ENCODE assay signal across 1 cellular context in the genomic region with DNA sequence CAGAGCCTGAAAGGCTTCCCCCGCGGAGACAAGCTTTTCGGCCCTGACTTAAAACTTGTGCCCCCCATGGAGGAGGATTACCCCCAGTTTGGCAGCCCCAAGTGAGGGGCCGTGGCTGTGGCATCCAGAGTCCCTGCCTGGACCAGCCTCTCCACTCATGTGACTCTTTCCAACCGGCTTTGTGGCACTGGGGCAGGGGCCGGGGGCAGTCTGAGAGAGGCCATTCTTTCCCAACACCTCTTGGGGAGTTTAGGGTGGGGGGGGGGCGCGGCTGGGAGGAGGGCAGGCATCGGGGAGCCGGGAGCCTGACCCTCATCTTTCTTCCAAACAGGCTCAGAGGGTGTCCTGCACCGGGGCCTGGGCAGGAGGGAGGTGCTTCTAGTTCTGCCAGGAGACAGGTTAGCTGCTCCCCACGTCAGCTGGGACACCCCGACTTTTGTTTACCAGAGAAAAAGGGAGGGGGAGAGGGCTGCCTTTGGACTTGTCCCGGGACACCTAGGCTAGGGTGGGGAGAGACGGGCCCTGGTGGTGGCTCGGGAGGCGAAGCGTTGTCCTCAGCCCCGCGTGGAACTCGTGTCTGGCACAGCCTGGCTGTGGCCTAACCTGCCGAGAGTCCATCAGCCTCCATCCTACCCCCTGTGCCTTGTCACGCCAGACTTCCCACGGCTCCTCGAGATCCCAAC.
TF ChIP-seq lines count a peak whose summit lies in the region.

No MANE protein-coding gene starts in this region.

TF ChIP-seq in H1, 55 proteins besides CTCF, POLR2A, EP300 and RAD21:
- TF ChIP-seq EGR1 (IDR thresholded peaks at IDR 0.05; ENCODE audit: borderline replicate concordance, low read depth, low read length), result no peak
- no peak for TF ChIP-seq SP4 (IDR thresholded peaks at IDR 0.05; ENCODE audit: low read length)
- no peak for TF ChIP-seq CBX5 (IDR thresholded peaks at IDR 0.05; ENCODE audit: low read depth, low read length)
- no peak for TF ChIP-seq SIRT6 (IDR thresholded peaks at IDR 0.05; ENCODE audit: low read length)
- no peak for TF ChIP-seq CTBP2 (IDR thresholded peaks at IDR 0.05; ENCODE audit: borderline replicate concordance, insufficient read depth, insufficient read length, low read length)
- no peak for TF ChIP-seq CHD1 (IDR thresholded peaks at IDR 0.05; ENCODE audit: low read depth, low read length)
- TF ChIP-seq RXRA (IDR thresholded peaks at IDR 0.05; ENCODE audit: insufficient read depth, low read depth, low read length), result no peak
- TF ChIP-seq, protein P1, sequence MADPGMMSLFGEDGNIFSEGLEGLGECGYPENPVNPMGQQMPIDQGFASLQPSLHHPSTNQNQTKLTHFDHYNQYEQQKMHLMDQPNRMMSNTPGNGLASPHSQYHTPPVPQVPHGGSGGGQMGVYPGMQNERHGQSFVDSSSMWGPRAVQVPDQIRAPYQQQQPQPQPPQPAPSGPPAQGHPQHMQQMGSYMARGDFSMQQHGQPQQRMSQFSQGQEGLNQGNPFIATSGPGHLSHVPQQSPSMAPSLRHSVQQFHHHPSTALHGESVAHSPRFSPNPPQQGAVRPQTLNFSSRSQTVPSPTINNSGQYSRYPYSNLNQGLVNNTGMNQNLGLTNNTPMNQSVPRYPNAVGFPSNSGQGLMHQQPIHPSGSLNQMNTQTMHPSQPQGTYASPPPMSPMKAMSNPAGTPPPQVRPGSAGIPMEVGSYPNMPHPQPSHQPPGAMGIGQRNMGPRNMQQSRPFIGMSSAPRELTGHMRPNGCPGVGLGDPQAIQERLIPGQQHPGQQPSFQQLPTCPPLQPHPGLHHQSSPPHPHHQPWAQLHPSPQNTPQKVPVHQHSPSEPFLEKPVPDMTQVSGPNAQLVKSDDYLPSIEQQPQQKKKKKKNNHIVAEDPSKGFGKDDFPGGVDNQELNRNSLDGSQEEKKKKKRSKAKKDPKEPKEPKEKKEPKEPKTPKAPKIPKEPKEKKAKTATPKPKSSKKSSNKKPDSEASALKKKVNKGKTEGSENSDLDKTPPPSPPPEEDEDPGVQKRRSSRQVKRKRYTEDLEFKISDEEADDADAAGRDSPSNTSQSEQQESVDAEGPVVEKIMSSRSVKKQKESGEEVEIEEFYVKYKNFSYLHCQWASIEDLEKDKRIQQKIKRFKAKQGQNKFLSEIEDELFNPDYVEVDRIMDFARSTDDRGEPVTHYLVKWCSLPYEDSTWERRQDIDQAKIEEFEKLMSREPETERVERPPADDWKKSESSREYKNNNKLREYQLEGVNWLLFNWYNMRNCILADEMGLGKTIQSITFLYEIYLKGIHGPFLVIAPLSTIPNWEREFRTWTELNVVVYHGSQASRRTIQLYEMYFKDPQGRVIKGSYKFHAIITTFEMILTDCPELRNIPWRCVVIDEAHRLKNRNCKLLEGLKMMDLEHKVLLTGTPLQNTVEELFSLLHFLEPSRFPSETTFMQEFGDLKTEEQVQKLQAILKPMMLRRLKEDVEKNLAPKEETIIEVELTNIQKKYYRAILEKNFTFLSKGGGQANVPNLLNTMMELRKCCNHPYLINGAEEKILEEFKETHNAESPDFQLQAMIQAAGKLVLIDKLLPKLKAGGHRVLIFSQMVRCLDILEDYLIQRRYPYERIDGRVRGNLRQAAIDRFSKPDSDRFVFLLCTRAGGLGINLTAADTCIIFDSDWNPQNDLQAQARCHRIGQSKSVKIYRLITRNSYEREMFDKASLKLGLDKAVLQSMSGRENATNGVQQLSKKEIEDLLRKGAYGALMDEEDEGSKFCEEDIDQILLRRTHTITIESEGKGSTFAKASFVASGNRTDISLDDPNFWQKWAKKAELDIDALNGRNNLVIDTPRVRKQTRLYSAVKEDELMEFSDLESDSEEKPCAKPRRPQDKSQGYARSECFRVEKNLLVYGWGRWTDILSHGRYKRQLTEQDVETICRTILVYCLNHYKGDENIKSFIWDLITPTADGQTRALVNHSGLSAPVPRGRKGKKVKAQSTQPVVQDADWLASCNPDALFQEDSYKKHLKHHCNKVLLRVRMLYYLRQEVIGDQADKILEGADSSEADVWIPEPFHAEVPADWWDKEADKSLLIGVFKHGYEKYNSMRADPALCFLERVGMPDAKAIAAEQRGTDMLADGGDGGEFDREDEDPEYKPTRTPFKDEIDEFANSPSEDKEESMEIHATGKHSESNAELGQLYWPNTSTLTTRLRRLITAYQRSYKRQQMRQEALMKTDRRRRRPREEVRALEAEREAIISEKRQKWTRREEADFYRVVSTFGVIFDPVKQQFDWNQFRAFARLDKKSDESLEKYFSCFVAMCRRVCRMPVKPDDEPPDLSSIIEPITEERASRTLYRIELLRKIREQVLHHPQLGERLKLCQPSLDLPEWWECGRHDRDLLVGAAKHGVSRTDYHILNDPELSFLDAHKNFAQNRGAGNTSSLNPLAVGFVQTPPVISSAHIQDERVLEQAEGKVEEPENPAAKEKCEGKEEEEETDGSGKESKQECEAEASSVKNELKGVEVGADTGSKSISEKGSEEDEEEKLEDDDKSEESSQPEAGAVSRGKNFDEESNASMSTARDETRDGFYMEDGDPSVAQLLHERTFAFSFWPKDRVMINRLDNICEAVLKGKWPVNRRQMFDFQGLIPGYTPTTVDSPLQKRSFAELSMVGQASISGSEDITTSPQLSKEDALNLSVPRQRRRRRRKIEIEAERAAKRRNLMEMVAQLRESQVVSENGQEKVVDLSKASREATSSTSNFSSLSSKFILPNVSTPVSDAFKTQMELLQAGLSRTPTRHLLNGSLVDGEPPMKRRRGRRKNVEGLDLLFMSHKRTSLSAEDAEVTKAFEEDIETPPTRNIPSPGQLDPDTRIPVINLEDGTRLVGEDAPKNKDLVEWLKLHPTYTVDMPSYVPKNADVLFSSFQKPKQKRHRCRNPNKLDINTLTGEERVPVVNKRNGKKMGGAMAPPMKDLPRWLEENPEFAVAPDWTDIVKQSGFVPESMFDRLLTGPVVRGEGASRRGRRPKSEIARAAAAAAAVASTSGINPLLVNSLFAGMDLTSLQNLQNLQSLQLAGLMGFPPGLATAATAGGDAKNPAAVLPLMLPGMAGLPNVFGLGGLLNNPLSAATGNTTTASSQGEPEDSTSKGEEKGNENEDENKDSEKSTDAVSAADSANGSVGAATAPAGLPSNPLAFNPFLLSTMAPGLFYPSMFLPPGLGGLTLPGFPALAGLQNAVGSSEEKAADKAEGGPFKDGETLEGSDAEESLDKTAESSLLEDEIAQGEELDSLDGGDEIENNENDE (IDR thresholded peaks at IDR 0.05; ENCODE audit: insufficient replicate concordance, low read length), result no peak
- no peak for TF ChIP-seq EZH2 (IDR thresholded peaks at IDR 0.05; ENCODE audit: low read depth, low read length, severe bottlenecking)
- no peak for TF ChIP-seq SP1 (IDR thresholded peaks at IDR 0.05; ENCODE audit: low read depth, low read length)
